In genomic region chr14:54897809-54898555, GRCh38 we compare ENCODE assay signal across 6 cellular contexts. TPM values are rescaled to one million over a fixed set of nuclear protein-coding genes. Genes with fewer than 3 reads are reported as not detected.
A peak's percentile ranks its signal among the peaks of the same experiment; 100 is the strongest.
DNase-seq lines count a peak whose midpoint lies in the region; ATAC-seq and TF ChIP-seq lines count a peak whose summit lies in the region.
"Not testable (repeated sequence)": the region's sequence is repeated elsewhere in the genome, so short reads cannot be mapped to it uniquely, and the experiment has no call there.

No MANE protein-coding gene starts in this region.

- not testable (repeated sequence) for H3K9me3 Mint-ChIP-seq in T-helper 2 cell treated with Interferon-gamma antibody and Interleukin-4, amounts not matched to agents 5 μg/mL and 100 μg/mL, for 36 hours

- not testable (repeated sequence) for BruUV-seq in IMR-90 (replicated peaks; lab: Mats Ljungman, UMichigan)

- not testable (repeated sequence) for TF ChIP-seq CTCF in IMR-90 (conservative IDR thresholded peaks at IDR 0.05; ENCODE audit: low read depth, low read length); epithelial cell of esophagus (IDR thresholded peaks at IDR 0.05; ENCODE audit: insufficient read depth, low read depth, low read length, missing control alignments)

- not testable (repeated sequence) for H3K4me2 ChIP-seq in GM23248 (ENCODE audit: unreplicated experiment); IMR-90 (ENCODE audit: low read depth, low read length); trophoblast cell (ENCODE audit: low read length)

- H3K9me3 ChIP-seq in GM23248 (ENCODE audit: low read depth); IMR-90 (ENCODE audit: control insufficient read depth, insufficient read depth, low read length); trophoblast cell (ENCODE audit: insufficient read depth, low read depth, low read length): not testable (repeated sequence)

- H2AK9ac ChIP-seq in IMR-90 (replicated peaks; ENCODE audit: low read depth, low read length, poor library complexity): not testable (repeated sequence)

- not testable (repeated sequence) for H3K27ac ChIP-seq in GM23248; IMR-90 (ENCODE audit: insufficient read depth, low read length); trophoblast cell (ENCODE audit: low read depth, low read length)

- 85 to 86% methylated on average over 5 of the region's 5 CpGs for WGBS in GM23248 (ENCODE audit: low coverage in 1 of 2, low lambda C conversion rate in 2 of 2, missing lambda C conversion rate in 2 of 2), 2 experiments
- WGBS in IMR-90 (ENCODE audit: extremely low coverage in 2 of 2, insufficient read length in 1 of 2), 2 experiments: 100% methylated on average over 2 of the region's 5 CpGs; no CpG with 5 or more reads in 1 of the 2 experiments
- no CpG with 5 or more reads among the region's 5 CpGs for WGBS in trophoblast cell (ENCODE audit: extremely low coverage, insufficient coverage, insufficient read length)

- H3K18ac ChIP-seq in IMR-90 (ENCODE audit: low read depth, low read length); trophoblast cell (ENCODE audit: low read length): not testable (repeated sequence)

- not testable (repeated sequence) for H3K9me1 ChIP-seq in IMR-90 (ENCODE audit: insufficient read depth, low read length)

- not testable (repeated sequence) for H4K20me1 ChIP-seq in GM23248 (ENCODE audit: insufficient read depth); IMR-90 (ENCODE audit: insufficient read depth, low read length)

- H3F3A ChIP-seq in GM23248 (ENCODE audit: insufficient read depth): peaks cover 19% of the 10 kb centered on the region

- peaks cover 24% of the 10 kb centered on the region for H3K36me3 Mint-ChIP-seq in T-helper 2 cell treated with Interferon-gamma antibody and Interleukin-4, amounts not matched to agents 5 μg/mL and 100 μg/mL, for 36 hours (ENCODE audit: low read depth)

- H3K36me3 ChIP-seq in GM23248 (ENCODE audit: low read depth); IMR-90 (ENCODE audit: control insufficient read depth, insufficient read depth, low read length); trophoblast cell (ENCODE audit: control insufficient read depth in 1 of 2, insufficient read depth in 2 of 2, low read length in 2 of 2): not testable (repeated sequence)

- not testable (repeated sequence) for H3K14ac ChIP-seq in IMR-90 (replicated peaks; ENCODE audit: low read depth, low read length); trophoblast cell (ENCODE audit: low read length)

- peak overlapping the region; percentile 50 for H3K27ac Mint-ChIP-seq in T-helper 2 cell treated with Interferon-gamma antibody and Interleukin-4, amounts not matched to agents 5 μg/mL and 100 μg/mL, for 36 hours

- not testable (repeated sequence) for H3K79me1 ChIP-seq in IMR-90 (ENCODE audit: low read depth in 1 of 2, low read length in 2 of 2); trophoblast cell (ENCODE audit: low read length)

- in situ Hi-C loops in GM23248 (cut with MboI); IMR-90 (cut with MboI; ENCODE audit: low sequenced_read_pairs): not testable (repeated sequence)

- H3K4ac ChIP-seq in IMR-90 (ENCODE audit: low read depth, low read length); trophoblast cell (ENCODE audit: low read depth, low read length): not testable (repeated sequence)

- H4K91ac ChIP-seq in IMR-90 (ENCODE audit: insufficient read depth, low read depth, low read length); trophoblast cell (ENCODE audit: low read depth, low read length): not testable (repeated sequence)

- not testable (repeated sequence) for H3K56ac ChIP-seq in IMR-90 (ENCODE audit: extremely low read depth, insufficient read depth, low read length)

- H2AFZ ChIP-seq in GM23248; IMR-90 (replicated peaks; ENCODE audit: low read length, poor library complexity); trophoblast cell (ENCODE audit: insufficient read depth, low read length, poor library complexity): not testable (repeated sequence)

- POLR2A ChIA-PET in IMR-90 (lab: Charles Lee; ENCODE audit: unreplicated experiment): not testable (repeated sequence)

- H4K8ac ChIP-seq in IMR-90 (ENCODE audit: low read depth in 2 of 2, low read length in 2 of 2); trophoblast cell (ENCODE audit: low read depth, low read length): not testable (repeated sequence)

- peak overlapping the region; percentile 14; the same call in 1 of the 3 replicates for H2BK15ac ChIP-seq in IMR-90 (ENCODE audit: low read depth, low read length)

- not testable (repeated sequence) for H3K4me3 ChIP-seq in GM23248; IMR-90 (ENCODE audit: insufficient read depth, low read depth, low read length); epithelial cell of esophagus (ENCODE audit: low read length); trophoblast cell (ENCODE audit: low read depth, low read length)

- intact Hi-C loops in IMR-90 (cut with micrococcal nuclease): not testable (repeated sequence)

- peak; percentile 12; the same call in 1 of the 2 replicates for ATAC-seq in IMR-90 (ENCODE audit: low read depth)

- not testable (repeated sequence) for H4K12ac ChIP-seq in trophoblast cell (ENCODE audit: low read depth, low read length)

- H2BK120ac ChIP-seq in IMR-90 (ENCODE audit: low read depth, low read length); trophoblast cell (ENCODE audit: insufficient read depth, low read length, poor library complexity): not testable (repeated sequence)

- H3K27me3 Mint-ChIP-seq in T-helper 2 cell treated with Interferon-gamma antibody and Interleukin-4, amounts not matched to agents 5 μg/mL and 100 μg/mL, for 36 hours (ENCODE audit: low read depth): not testable (repeated sequence)

- H2BK5ac ChIP-seq in IMR-90 (ENCODE audit: low read depth, low read length, poor library complexity, severe bottlenecking); trophoblast cell (ENCODE audit: low read depth, low read length, poor library complexity): not testable (repeated sequence)

- not testable (repeated sequence) for H3K9me2 ChIP-seq in GM23248 (ENCODE audit: insufficient read depth)

- CTCF ChIA-PET in IMR-90 (lab: Yijun Ruan, JAX): not testable (repeated sequence)

- not testable (repeated sequence) for H2BK12ac ChIP-seq in trophoblast cell (ENCODE audit: low read length)

- not testable (repeated sequence) for H4K5ac ChIP-seq in IMR-90 (ENCODE audit: low read depth, low read length)

- peaks cover 29% of the 10 kb centered on the region for H3K4me1 ChIP-seq in GM23248 (ENCODE audit: insufficient read depth)
- not testable (repeated sequence) for H3K4me1 ChIP-seq in IMR-90 (ENCODE audit: control insufficient read depth, insufficient read depth, low read length); trophoblast cell (ENCODE audit: control insufficient read depth in 1 of 2, insufficient read depth in 2 of 2, low read length in 2 of 2)

- DNase-seq in EH (ENCODE audit: low read depth): peak; percentile 11
- peak; percentile 47 for DNase-seq in GM23248
- peak; percentile 82 for DNase-seq in IMR-90
- not testable (repeated sequence) for DNase-seq in T-helper 2 cell treated with Interferon-gamma antibody and Interleukin-4, amounts not matched to agents 5 μg/mL and 100 μg/mL, for 36 hours (ENCODE audit: low spot score)
- DNase-seq in epithelial cell of esophagus (ENCODE audit: low read depth): peak; percentile 54
- DNase-seq in trophoblast cell: peak; percentile 73 to 88

- TF ChIP-seq POLR2A in IMR-90 (IDR thresholded peaks at IDR 0.05; ENCODE audit: low read depth, low read length): not testable (repeated sequence)

- not testable (repeated sequence) for H3K27me3 ChIP-seq in GM23248 (replicated peaks; ENCODE audit: insufficient read depth); IMR-90 (ENCODE audit: control insufficient read depth, insufficient read depth, low read length); trophoblast cell (ENCODE audit: insufficient read depth, low read length)

- not testable (repeated sequence) for H3K79me2 ChIP-seq in GM23248 (ENCODE audit: insufficient read depth); trophoblast cell (ENCODE audit: control insufficient read depth, insufficient read depth, low read length, poor library complexity)

- H3K23ac ChIP-seq in IMR-90 (ENCODE audit: low read depth, low read length); trophoblast cell (ENCODE audit: low read length): not testable (repeated sequence)

- not testable (repeated sequence) for H2AK5ac ChIP-seq in IMR-90 (ENCODE audit: low read depth, low read length); trophoblast cell (ENCODE audit: low read length)

- peak overlapping the region; percentile 7 for H3K4me3 Mint-ChIP-seq in T-helper 2 cell treated with Interferon-gamma antibody and Interleukin-4, amounts not matched to agents 5 μg/mL and 100 μg/mL, for 36 hours

- dilution Hi-C loops in IMR-90 (cut with HindIII; ENCODE audit: low sequenced_read_pairs, unreplicated experiment): not testable (repeated sequence)

- TF ChIP-seq RAD21 in IMR-90 (IDR thresholded peaks at IDR 0.05; ENCODE audit: low read length): not testable (repeated sequence)

- H3K9ac ChIP-seq in GM23248; IMR-90 (ENCODE audit: low read depth, low read length); trophoblast cell (ENCODE audit: low read length): not testable (repeated sequence)

- H2BK20ac ChIP-seq in IMR-90 (ENCODE audit: low read depth, low read length): not testable (repeated sequence)

- H3K4me1 Mint-ChIP-seq in T-helper 2 cell treated with Interferon-gamma antibody and Interleukin-4, amounts not matched to agents 5 μg/mL and 100 μg/mL, for 36 hours (ENCODE audit: low read depth): peaks cover 25% of the 10 kb centered on the region

RNA-seq across cellular contexts. Expression of gene GCH1, which starts 4.6 kb away (rescaled TPM):
- total RNA-seq in GM23248 (2014; rRNA removed; shearing (Covaris generic)): 3.9 and 7.3 TPM in 2 replicates
- polyA plus RNA-seq in GM23248 (2016; fragmentation: Nextera tagmentation; extraction: Ambion mirVana): 3.1 and 4.2 TPM in 2 replicates
- 0.54 and 0.56 TPM in 2 replicates for total RNA-seq in IMR-90 (2012; rRNA removed)
- polyA plus RNA-seq in IMR-90 (2012; rRNA removed): 0.50 and 0.74 TPM in 2 replicates
- polyA plus RNA-seq in IMR-90 (2012; cell fraction: cytosol; rRNA removed): 0.24 and 0.49 TPM in 2 replicates
- polyA plus RNA-seq in IMR-90 (2012; cell fraction: nucleus; rRNA removed; ENCODE audit: low replicate concordance): 0.18 and 0.71 TPM in 2 replicates
- 3.8 and 4.0 TPM in 2 replicates for polyA plus RNA-seq in trophoblast cell (2013)
